9 cellular contexts compared by ENCODE assay signal in the genomic region with DNA sequence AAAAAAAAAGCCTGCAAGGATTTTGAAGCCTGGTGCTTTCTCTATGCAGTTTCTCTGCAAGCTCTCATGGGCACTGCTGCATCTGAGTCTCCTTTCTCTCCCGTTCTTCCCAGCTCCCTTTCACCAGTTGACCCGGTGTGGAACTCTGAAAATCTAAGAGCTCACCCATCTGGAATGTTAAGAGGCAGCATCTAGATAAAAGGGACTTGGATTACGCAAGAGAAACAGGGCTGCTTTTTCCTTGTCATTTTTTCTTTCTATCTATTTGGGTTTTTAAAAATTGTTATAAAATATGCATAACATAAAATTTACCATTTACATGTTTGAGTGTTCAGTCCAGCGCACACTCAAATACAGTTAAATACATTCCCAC.
DNase-seq lines count a peak whose midpoint lies in the region; ATAC-seq, FAIRE-seq and TF ChIP-seq lines count a peak whose summit lies in the region.
"Had no signal": no experiment of that assay in that cellular context is flagged by ENCODE, and none has a peak within 500 bp of the region (broad histone marks: within the 10 kb centered on the region; RNA-seq: fewer than 3 reads in every experiment).

No MANE protein-coding gene starts in this region.

- H3K27me3 ChIP-seq in left lung (peaks cover 0 to 5% of the 10 kb centered on the region in 2 donors), esophagus muscularis mucosa (no peaks in the 10 kb centered on the region)

- H3K9me3 Mint-ChIP-seq in brain, result peaks cover 0 to 11% (median 0%) of the 10 kb centered on the region in 5 experiments

- H3K9me3 ChIP-seq in left lung (no peaks in the 10 kb centered on the region), esophagus muscularis mucosa (no peaks in the 10 kb centered on the region)

- TF ChIP-seq POLR2A in GM12892 (IDR thresholded peaks at IDR 0.05; ENCODE audit: low read depth, low read length) (no peak), esophagus muscularis mucosa (IDR thresholded peaks at IDR 0.05; ENCODE audit: low read depth) (no peak)

- no peak for FAIRE-seq in GM12892 (lab: Jason Lieb, UNC)

- intact Hi-C loops in Right ventricle myocardium inferior (cut with DNase I), result loop anchor here (2.0 kb wide), 1 partner anchor 97 kb away; no protein-coding TSS in a partner anchor
- intact Hi-C loops in cardiac septum (cut with DNase I), result loop anchor here (5.0 kb wide), 1 partner anchor 95 kb away; a partner anchor contains a TSS
- intact Hi-C loops in left lung (cut with DNase I), result no loop called here
- intact Hi-C loops in esophagus muscularis mucosa (cut with DNase I), result no loop called here

- no peaks in the 10 kb centered on the region for H3K36me3 ChIP-seq in left lung
- no peaks in the 10 kb centered on the region for H3K36me3 ChIP-seq in esophagus muscularis mucosa
- H3K36me3 ChIP-seq: BLaER1 treated with 17β-estradiol and CSF1 and Interleukin-3, amounts not matched to agents 10 nM and 100 nM had no signal

- WGBS in esophagus muscularis mucosa, result 60% methylated on average over 4 of the region's 4 CpGs

- no peaks in the 10 kb centered on the region for H3K36me3 Mint-ChIP-seq in brain

- DNase-seq in Right ventricle myocardium inferior (ENCODE audit: missing footprints), result no peak
- no peak for DNase-seq in cardiac septum (ENCODE audit: low spot score)
- DNase-seq in left lung, result no peak
- no peak for DNase-seq in GM12892 (ENCODE audit: insufficient read length)
- no peak for DNase-seq in activated T-cell treated with anti-CD3 and anti-CD28 coated beads, Interleukin-2, amount 50 U/mL, for 1 hour
- DNase-seq in esophagus muscularis mucosa (ENCODE audit: extremely low spot score), result no peak

- H3K4me3 Mint-ChIP-seq in brain, result peak overlapping the region in 1 of 5 experiments; percentile 23

- no peaks in the 10 kb centered on the region for H3K27me3 Mint-ChIP-seq in brain

- H3K4me1 ChIP-seq in left lung, result no peaks in the 10 kb centered on the region
- H3K4me1 ChIP-seq in esophagus muscularis mucosa, result peaks cover 4 to 10% (median 9%) of the 10 kb centered on the region in 4 donors

- H3K4me1 Mint-ChIP-seq in brain, result peaks cover 32% of the 10 kb centered on the region

- TF ChIP-seq CTCF in brain (conservative IDR thresholded peaks at IDR 0.05) (no peak), left lung (IDR thresholded peaks at IDR 0.05) (no peak), esophagus muscularis mucosa (IDR thresholded peaks at IDR 0.05) (no peak)

- H3K27ac Mint-ChIP-seq in brain, result peak overlapping the region in 4 of 5 experiments; percentile 24 to 88 (median 87)

- peak; percentile 88 for ATAC-seq in Right ventricle myocardium inferior
- ATAC-seq in left lung, result peak; percentile 84
- ATAC-seq in GM21619 (IDR thresholded peaks at IDR 0.05; ENCODE audit: unreplicated experiment), result no peak

- no peak overlapping the region for H3K4me3 ChIP-seq in left lung
- H3K4me3 ChIP-seq in esophagus muscularis mucosa, result no peak overlapping the region
- H3K4me3 ChIP-seq: BLaER1 treated with 17β-estradiol and CSF1 and Interleukin-3, amounts not matched to agents 10 nM and 100 nM had no signal

- H3K27ac ChIP-seq in left lung (peak overlapping the region; percentile 78 to 79), esophagus muscularis mucosa (replicated peaks in 1 of 4) (peak overlapping the region in 1 of 4 donors; percentile 39)

- TF ChIP-seq EP300 in esophagus muscularis mucosa (IDR thresholded peaks at IDR 0.05), result no peak

Comparison
In these comparisons a context has a peak if more than half of its experiments do, and no peak if none do; other contexts are left out.
1. intact Hi-C loops: an anchor here in Right ventricle myocardium inferior (2.0 kb wide) and cardiac septum (5.0 kb wide); none called in left lung and esophagus muscularis mucosa.